In genomic region chr6:113560908-113561307, GRCh38 we compare ENCODE assay signal across 1 cellular context.
TF ChIP-seq lines count a peak whose summit lies in the region.

No MANE protein-coding gene starts in this region.

TF ChIP-seq in SK-N-SH, 30 proteins besides CTCF, POLR2A, EP300 and RAD21 (continued from another document):
- TF ChIP-seq REST (IDR thresholded peaks at IDR 0.05; ENCODE audit: low read depth, low read length): no peak
- peak; percentile 60; the same call in 1 of the 2 replicates for TF ChIP-seq RXRA (IDR thresholded peaks at IDR 0.05; ENCODE audit: borderline replicate concordance, low read depth)
- TF ChIP-seq USF2 (IDR thresholded peaks at IDR 0.05; ENCODE audit: borderline replicate concordance, low read depth, low read length): no peak
- no peak for TF ChIP-seq YY1 (IDR thresholded peaks at IDR 0.05; ENCODE audit: low read depth)
- peak; percentile 23; the same call in 1 of the 2 replicates for TF ChIP-seq POLR2AphosphoS5 (IDR thresholded peaks at IDR 0.05; ENCODE audit: low read depth, low read length)
- peak; percentile 83 for TF ChIP-seq TCF12 (IDR thresholded peaks at IDR 0.05)
- no peak for TF ChIP-seq IRF3 (IDR thresholded peaks at IDR 0.05; ENCODE audit: low read depth, low read length)
- no peak for TF ChIP-seq EZH2phosphoT487 (IDR thresholded peaks at IDR 0.05; ENCODE audit: borderline replicate concordance, low read depth)
- peak; percentile 75; the same call in 1 of the 2 replicates for TF ChIP-seq PBX3 (IDR thresholded peaks at IDR 0.05)
- TF ChIP-seq FOXM1 (IDR thresholded peaks at IDR 0.05; ENCODE audit: low read depth): 0 out of 2 replicates have a peak, but pooled peaks have one; percentile 37
- no peak for TF ChIP-seq GATA2 (CRISPR knock-in tag; IDR thresholded peaks at IDR 0.05)
- TF ChIP-seq JUND (IDR thresholded peaks at IDR 0.05): peak; percentile 82
TF ChIP-seq in SK-N-SH: peak in this region for 11.
